ENCODE assay signal across 1 cellular context in genomic region chr18:22368066-22368465, GRCh38.
TF ChIP-seq lines count a peak whose summit lies in the region.

No MANE protein-coding gene starts in this region.

TF ChIP-seq in IMR-90, 13 proteins besides CTCF, POLR2A, EP300 and RAD21:
- TF ChIP-seq CEBPB (IDR thresholded peaks at IDR 0.05; ENCODE audit: low read depth, low read length) (no peak), RCOR1 (IDR thresholded peaks at IDR 0.05; ENCODE audit: insufficient replicate concordance, low read length) (no peak), FOS (IDR thresholded peaks at IDR 0.05; ENCODE audit: low read depth, low read length) (no peak), NFE2L2 (IDR thresholded peaks at IDR 0.05; ENCODE audit: low read depth, low read length) (no peak), MXI1 (IDR thresholded peaks at IDR 0.05; ENCODE audit: borderline replicate concordance, low read depth, low read length) (no peak), ELK1 (IDR thresholded peaks at IDR 0.05; ENCODE audit: borderline replicate concordance, low read depth, low read length) (no peak), RFX5 (IDR thresholded peaks at IDR 0.05; ENCODE audit: low read depth, low read length) (no peak), USF2 (IDR thresholded peaks at IDR 0.05; ENCODE audit: low read depth, low read length) (no peak), SMC3 (IDR thresholded peaks at IDR 0.05; ENCODE audit: low read depth, low read length) (no peak)
